16 cellular contexts compared by ENCODE assay signal in the genomic region with DNA sequence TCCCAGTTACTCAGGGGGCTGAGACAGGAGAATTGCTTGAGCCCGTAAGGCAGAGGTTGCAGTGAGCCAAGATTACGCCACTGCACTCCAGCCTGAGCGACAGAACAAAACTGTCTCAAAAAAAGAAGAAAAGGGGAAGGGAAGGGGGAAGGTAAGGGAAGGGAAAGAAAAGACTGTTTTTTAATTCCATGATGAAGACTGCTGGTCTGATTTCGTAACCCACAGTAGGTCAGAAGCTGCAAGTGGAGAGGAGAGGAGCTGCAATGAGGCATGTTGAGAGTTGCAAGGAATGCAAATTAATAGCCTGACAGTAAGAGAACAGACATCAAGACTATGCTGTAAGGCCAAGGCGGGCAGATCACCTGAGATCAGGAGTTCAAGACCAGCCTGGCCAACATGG. TPM values are rescaled to one million over a fixed set of nuclear protein-coding genes. Genes with fewer than 3 reads are reported as not detected.
DNase-seq lines count a peak whose midpoint lies in the region; ATAC-seq and TF ChIP-seq lines count a peak whose summit lies in the region.
"Had no signal": no experiment of that assay in that cellular context is flagged by ENCODE, and none has a peak within 500 bp of the region (broad histone marks: within the 10 kb centered on the region; RNA-seq: fewer than 3 reads in every experiment).

No MANE protein-coding gene starts in this region.

- no peaks in the 10 kb centered on the region for H3K9me2 ChIP-seq in hepatocyte (replicated peaks; ENCODE audit: insufficient read depth)

- intact Hi-C loops in posterior cingulate gyrus (cut with DNase I) = no loop called here

- no peak overlapping the region for H2AFZ ChIP-seq in hepatocyte

- WGBS in hepatocyte (ENCODE audit: low lambda C conversion rate, missing lambda C conversion rate) = 89% methylated on average over 5 of the region's 5 CpGs

- peaks cover 54% of the 10 kb centered on the region for H3K79me2 ChIP-seq in hepatocyte

- in situ Hi-C loops in KBM-7 (cut with MboI; ENCODE audit: low pct_unique_long_range_greater_than_20kb, low sequenced_read_pairs) = no loop called here

- ATAC-seq in GM21447 (IDR thresholded peaks at IDR 0.05; ENCODE audit: unreplicated experiment) = no peak
- ATAC-seq in GM18498 (IDR thresholded peaks at IDR 0.05; ENCODE audit: unreplicated experiment) = no peak
- ATAC-seq: A549, T-helper 17 cell had no signal

- H3K4me1 ChIP-seq in hepatocyte (ENCODE audit: insufficient read depth) = peaks cover 6% of the 10 kb centered on the region

- no peak overlapping the region for H3K4me3 ChIP-seq in hepatocyte
- H3K4me3 ChIP-seq: A549, Peyer's patch had no signal

- no peak for TF ChIP-seq CTCF in hepatocyte (IDR thresholded peaks at IDR 0.05; ENCODE audit: poor library complexity)

- H3K27me3 ChIP-seq in hepatocyte = no peaks in the 10 kb centered on the region
- H3K27me3 ChIP-seq: Peyer's patch had no signal

- H3K9me3 ChIP-seq in hepatocyte (ENCODE audit: low read depth) = no peaks in the 10 kb centered on the region
- H3K9me3 ChIP-seq: A549, Peyer's patch had no signal

- peak overlapping the region; percentile 10 for H3K27ac ChIP-seq in hepatocyte
- H3K27ac ChIP-seq: A549, Peyer's patch had no signal

- no peaks in the 10 kb centered on the region for H3K36me3 ChIP-seq in hepatocyte (replicated peaks; ENCODE audit: insufficient read depth, low read depth)

- H4K20me1 ChIP-seq in hepatocyte (ENCODE audit: insufficient read depth, poor library complexity, severe bottlenecking) = no peaks in the 10 kb centered on the region

- no peak overlapping the region for H3K4me2 ChIP-seq in hepatocyte
- H3K4me2 ChIP-seq: A549 had no signal

- DNase-seq in AG08396 (ENCODE audit: low spot score) (peak; percentile 15), KBM-7 (peak; percentile 72), amniotic epithelial cell (ENCODE audit: low read depth) (peak; percentile 90), hepatocyte (ENCODE audit: low spot score) (no peak), midbrain (lab: John Stamatoyannopoulos, UW) (no peak), posterior cingulate gyrus (no peak)
- DNase-seq: activated CD4-positive, alpha-beta T cell treated with anti-CD3 and anti-CD28 coated beads, Interleukin-2, amount 10 ng/mL, durations not matched to agents 7 days and 5 days; activated T-cell treated with anti-CD3 and anti-CD28 coated beads, Interleukin-2, amount 50 U/mL, for 1 hour; DMS 273 treated with DMSO at 0.1 percent for 48 hours; NCI-H1417; NCI-H345; Peyer's patch; T-helper 17 cell had no signal

RNA-seq across cellular contexts. Expression of a gene that starts 33.3 kb away (rescaled TPM):
- 47.1 and 77.2 TPM in 2 replicates for total RNA-seq in hepatocyte
- polyA plus RNA-seq in hepatocyte = 32.7 and 34.1 TPM in 2 replicates

Comparison
In these comparisons a context has a peak if more than half of its experiments do, and no peak if none do; other contexts are left out.
1. DNase-seq: peak in AG08396 (single experiment), KBM-7 (single experiment) and amniotic epithelial cell (single experiment); none in hepatocyte (single experiment), midbrain (single experiment) and posterior cingulate gyrus (0 of 10).